In the genomic region with DNA sequence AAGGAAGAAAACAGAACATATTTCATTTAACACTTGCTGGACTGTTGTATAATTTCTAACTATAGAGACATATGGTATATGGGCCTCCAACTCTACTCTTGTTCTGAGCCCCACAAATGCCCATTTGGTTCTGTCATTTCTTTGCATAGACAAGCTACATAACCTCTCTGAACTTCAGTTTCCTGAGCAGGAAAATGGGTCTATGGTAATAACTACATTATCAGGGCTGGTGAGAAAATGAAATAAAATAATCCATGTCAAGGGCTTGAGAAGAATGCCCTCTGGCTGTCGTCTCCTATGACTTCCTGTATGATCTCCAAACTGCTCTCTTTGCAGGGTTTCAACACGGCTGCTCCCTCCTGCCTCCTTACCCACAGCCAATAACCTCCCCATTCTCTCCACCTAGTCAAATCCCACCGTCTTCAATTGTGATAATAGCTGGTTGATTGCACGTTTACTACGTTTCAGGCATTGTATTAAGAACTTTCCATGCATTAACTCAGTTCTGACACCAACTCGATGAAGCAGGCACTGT, we compare ENCODE assay signal across 8 cellular contexts. TPM values are rescaled to one million over a fixed set of nuclear protein-coding genes. Genes with fewer than 3 reads are reported as not detected.
DNase-seq lines count a peak whose midpoint lies in the region; ATAC-seq, FAIRE-seq and TF ChIP-seq lines count a peak whose summit lies in the region.

No MANE protein-coding gene starts in this region.

- ATAC-seq in pancreas (peak in 2 of 4 donors; percentile 12 to 49), GM19452 (IDR thresholded peaks at IDR 0.05; ENCODE audit: unreplicated experiment) (no peak), HG03108 (IDR thresholded peaks at IDR 0.05; ENCODE audit: unreplicated experiment) (no peak)
- no peak for ATAC-seq in stimulated activated effector memory CD8-positive, alpha-beta T cell treated with anti-CD3 and anti-CD28 coated beads, Interleukin-12 subunit alpha, Interleukin-12 subunit beta, amount 100 ng/mL, for 72 hours

- intact Hi-C loops in esophagus muscularis mucosa (cut with DNase I) (no loop called here), pancreas (cut with DNase I) (no loop called here)

- H3K27ac Mint-ChIP-seq in stimulated activated effector memory CD8-positive, alpha-beta T cell treated with anti-CD3 and anti-CD28 coated beads, Interleukin-12 subunit alpha, Interleukin-12 subunit beta, amount 100 ng/mL, for 72 hours: no peak overlapping the region

- H3K4me3 ChIP-seq in DOHH2 (ENCODE audit: low read length) (no peak overlapping the region), NT2/D1 (ENCODE audit: insufficient read length, low read depth) (peak overlapping the region; percentile 25), esophagus muscularis mucosa (peak overlapping the region; percentile 49 to 68 (median 60)), pancreas (peak overlapping the region in 1 of 4 donors; percentile 36)

- 0% methylated on average over 6 of the region's 6 CpGs for WGBS in esophagus muscularis mucosa
- WGBS in pancreas, 2 donors: 36 to 38% methylated on average over 6 of the region's 6 CpGs

- no peaks in the 10 kb centered on the region for H3K27me3 ChIP-seq in DOHH2 (ENCODE audit: control insufficient read depth, low read length)
- no peaks in the 10 kb centered on the region for H3K27me3 ChIP-seq in NT2/D1 (ENCODE audit: insufficient read depth, insufficient read length)
- no peaks in the 10 kb centered on the region for H3K27me3 ChIP-seq in esophagus muscularis mucosa
- no peaks in the 10 kb centered on the region for H3K27me3 ChIP-seq in pancreas

- H3K79me2 ChIP-seq in DOHH2 (ENCODE audit: control insufficient read depth, low read length): no peaks in the 10 kb centered on the region

- no peak for DNase-seq in NT2/D1 (ENCODE audit: low read depth, low spot score)
- no peak for DNase-seq in esophagus muscularis mucosa (ENCODE audit: extremely low spot score)
- DNase-seq in pancreas: no peak
- DNase-seq in pons (ENCODE audit: low spot score): no peak
- DNase-seq in stimulated activated effector memory CD8-positive, alpha-beta T cell treated with anti-CD3 and anti-CD28 coated beads, Interleukin-12 subunit alpha, Interleukin-12 subunit beta, amount 100 ng/mL, for 72 hours (ENCODE audit: low spot score in 2 of 2): no peak

- H3K9me2 ChIP-seq in DOHH2 (replicated peaks; ENCODE audit: control insufficient read depth, low read length): no peaks in the 10 kb centered on the region

- H3K9ac ChIP-seq in NT2/D1 (ENCODE audit: insufficient read length, low read depth): peak overlapping the region; percentile 70

- no peak for TF ChIP-seq POLR2A in esophagus muscularis mucosa (IDR thresholded peaks at IDR 0.05; ENCODE audit: low read depth)

- H3K4me3 Mint-ChIP-seq in stimulated activated effector memory CD8-positive, alpha-beta T cell treated with anti-CD3 and anti-CD28 coated beads, Interleukin-12 subunit alpha, Interleukin-12 subunit beta, amount 100 ng/mL, for 72 hours: no peak overlapping the region

- no peaks in the 10 kb centered on the region for H3K9me3 Mint-ChIP-seq in stimulated activated effector memory CD8-positive, alpha-beta T cell treated with anti-CD3 and anti-CD28 coated beads, Interleukin-12 subunit alpha, Interleukin-12 subunit beta, amount 100 ng/mL, for 72 hours

- H3F3A ChIP-seq in DOHH2 (ENCODE audit: control insufficient read depth, insufficient read depth): no peaks in the 10 kb centered on the region

- FAIRE-seq in pancreas (lab: Jason Lieb, UNC): no peak

- peak overlapping the region; percentile 46; the same call in 1 of the 2 replicates for H3K4me2 ChIP-seq in DOHH2 (ENCODE audit: low read length)

- peaks cover 5% of the 10 kb centered on the region for H3K4me1 Mint-ChIP-seq in stimulated activated effector memory CD8-positive, alpha-beta T cell treated with anti-CD3 and anti-CD28 coated beads, Interleukin-12 subunit alpha, Interleukin-12 subunit beta, amount 100 ng/mL, for 72 hours

- no peak overlapping the region for H3K27ac ChIP-seq in DOHH2 (ENCODE audit: low read depth, low read length)
- peak overlapping the region; percentile 69 to 87 (median 83) for H3K27ac ChIP-seq in esophagus muscularis mucosa (replicated peaks in 1 of 4)
- H3K27ac ChIP-seq in pancreas: peak overlapping the region in 3 of 4 donors; percentile 33 to 63 (median 59)

- H3K9me3 ChIP-seq in DOHH2 (ENCODE audit: control insufficient read depth, insufficient read depth, low read length) (no peaks in the 10 kb centered on the region), NT2/D1 (ENCODE audit: insufficient read depth, low read length) (no peaks in the 10 kb centered on the region), esophagus muscularis mucosa (no peaks in the 10 kb centered on the region), pancreas (no peaks in the 10 kb centered on the region)

- peaks cover 6% of the 10 kb centered on the region for H3K36me3 Mint-ChIP-seq in stimulated activated effector memory CD8-positive, alpha-beta T cell treated with anti-CD3 and anti-CD28 coated beads, Interleukin-12 subunit alpha, Interleukin-12 subunit beta, amount 100 ng/mL, for 72 hours

- no peak for TF ChIP-seq EP300 in esophagus muscularis mucosa (IDR thresholded peaks at IDR 0.05)

- TF ChIP-seq CTCF in DOHH2 (IDR thresholded peaks at IDR 0.05; ENCODE audit: low read depth, low read length, poor library complexity, severe bottlenecking) (no peak), esophagus muscularis mucosa (IDR thresholded peaks at IDR 0.05) (no peak), pancreas (IDR thresholded peaks at IDR 0.05) (no peak)

- H3K36me3 ChIP-seq in DOHH2 (ENCODE audit: control insufficient read depth, low read length) (no peaks in the 10 kb centered on the region), NT2/D1 (ENCODE audit: insufficient read depth, insufficient read length, low read length) (no peaks in the 10 kb centered on the region), esophagus muscularis mucosa (no peaks in the 10 kb centered on the region), pancreas (no peaks in the 10 kb centered on the region)

- no peaks in the 10 kb centered on the region for H4K20me1 ChIP-seq in DOHH2 (ENCODE audit: control insufficient read depth, insufficient read depth, low read depth, low read length)

- H3K4me1 ChIP-seq in DOHH2 (ENCODE audit: control insufficient read depth, low read length): peaks cover 19% of the 10 kb centered on the region
- no peaks in the 10 kb centered on the region for H3K4me1 ChIP-seq in NT2/D1 (ENCODE audit: insufficient read depth, insufficient read length)
- H3K4me1 ChIP-seq in esophagus muscularis mucosa: peaks cover 14 to 25% (median 18%) of the 10 kb centered on the region in 4 donors
- H3K4me1 ChIP-seq in pancreas: peaks cover 0 to 3% (median 0%) of the 10 kb centered on the region in 3 donors

RNA-seq across cellular contexts. Expression of a gene that starts 12.0 kb away (rescaled TPM):
- 10 to 100 TPM; 13.3 to 29.9 (median 19.7) TPM for total RNA-seq in esophagus muscularis mucosa
- 1 to 10 TPM; 4.2 to 8.1 (median 6.2) TPM for total RNA-seq in pancreas
- polyA plus RNA-seq in pancreas: 10 to 100 TPM in 1 of 2 donors, 1 to 10 TPM in 1; 5.2 to 10.7 TPM

RNA-seq across cellular contexts. Expression of a gene that starts 16.0 kb away (rescaled TPM):
- total RNA-seq in esophagus muscularis mucosa: 10 to 100 TPM in 1 of 4 donors, 1 to 10 TPM in 3; 3.5 to 14.4 (median 7.2) TPM
- 1 to 10 TPM; 4.3 to 8.8 (median 6.5) TPM for total RNA-seq in pancreas
- 1 to 10 TPM; 2.9 to 4.8 TPM for polyA plus RNA-seq in pancreas

RNA-seq across cellular contexts. Expression of a gene that starts 18.8 kb away (rescaled TPM):
- total RNA-seq in esophagus muscularis mucosa (1 to 10 TPM; 1.7 to 2.6 (median 2.3) TPM), pancreas (1 to 10 TPM; 2.5 to 6.3 (median 2.9) TPM)
- 1 to 10 TPM; 5.8 to 6.8 TPM for polyA plus RNA-seq in pancreas

RNA-seq across cellular contexts. Expression of a gene that starts 37.5 kb away (rescaled TPM):
- 10 to 100 TPM; 20.8 to 72.8 (median 48.9) TPM for total RNA-seq in esophagus muscularis mucosa
- total RNA-seq in pancreas: 10 to 100 TPM; 10.7 to 23.0 (median 15.3) TPM
- polyA plus RNA-seq in pancreas: 10 to 100 TPM; 25.5 to 41.3 TPM

RNA-seq across cellular contexts. Expression of a gene that starts 51.8 kb away (rescaled TPM):
- total RNA-seq in esophagus muscularis mucosa (not detected), pancreas (not detected)
- polyA plus RNA-seq in pancreas: under 1 TPM in 1 of 2 donors, not detected in 1; 0.02 TPM
